1 cellular context compared by ENCODE assay signal in genomic region chr4:8592366-8593267, GRCh38.
TF ChIP-seq lines count a peak whose summit lies in the region.

Gene CPZ, plus strand, starts transcription at chr4:8592765. Its CDS starts 69 bp downstream, at chr4:8592834.

TF ChIP-seq in HepG2, 621 proteins besides CTCF, POLR2A, EP300 and RAD21 (continued from another document):
- TF ChIP-seq ZNF501 (CRISPR knock-in tag; IDR thresholded peaks at IDR 0.05) (no peak), RBFOX2 (IDR thresholded peaks at IDR 0.05; ENCODE audit: low read depth, low read length) (no peak), NCOA2 (CRISPR knock-in tag; IDR thresholded peaks at IDR 0.05) (no peak), AKAP8 (CRISPR knock-in tag; IDR thresholded peaks at IDR 0.05) (no peak), RFXANK (CRISPR knock-in tag; IDR thresholded peaks at IDR 0.05) (no peak), ZNF512B (CRISPR knock-in tag; IDR thresholded peaks at IDR 0.05; ENCODE audit: borderline replicate concordance) (no peak), MYPOP (CRISPR knock-in tag; IDR thresholded peaks at IDR 0.05) (no peak; the same call in 1 of the 2 replicates), HNRNPLL (IDR thresholded peaks at IDR 0.05; ENCODE audit: low read depth, low read length, poor library complexity, severe bottlenecking) (peak; percentile 99), ZBED4 (CRISPR knock-in tag; IDR thresholded peaks at IDR 0.05; ENCODE audit: borderline replicate concordance) (no peak), TBL1XR1 (IDR thresholded peaks at IDR 0.05; ENCODE audit: borderline replicate concordance, low read length, partially characterized antibody) (no peak), GFI1 (CRISPR knock-in tag; IDR thresholded peaks at IDR 0.05; ENCODE audit: borderline replicate concordance) (no peak), ZNF24 (IDR thresholded peaks at IDR 0.05) (no peak), ZBTB8A (CRISPR knock-in tag; IDR thresholded peaks at IDR 0.05; ENCODE audit: borderline replicate concordance, low read depth) (no peak)
- TF ChIP-seq, protein P1, sequence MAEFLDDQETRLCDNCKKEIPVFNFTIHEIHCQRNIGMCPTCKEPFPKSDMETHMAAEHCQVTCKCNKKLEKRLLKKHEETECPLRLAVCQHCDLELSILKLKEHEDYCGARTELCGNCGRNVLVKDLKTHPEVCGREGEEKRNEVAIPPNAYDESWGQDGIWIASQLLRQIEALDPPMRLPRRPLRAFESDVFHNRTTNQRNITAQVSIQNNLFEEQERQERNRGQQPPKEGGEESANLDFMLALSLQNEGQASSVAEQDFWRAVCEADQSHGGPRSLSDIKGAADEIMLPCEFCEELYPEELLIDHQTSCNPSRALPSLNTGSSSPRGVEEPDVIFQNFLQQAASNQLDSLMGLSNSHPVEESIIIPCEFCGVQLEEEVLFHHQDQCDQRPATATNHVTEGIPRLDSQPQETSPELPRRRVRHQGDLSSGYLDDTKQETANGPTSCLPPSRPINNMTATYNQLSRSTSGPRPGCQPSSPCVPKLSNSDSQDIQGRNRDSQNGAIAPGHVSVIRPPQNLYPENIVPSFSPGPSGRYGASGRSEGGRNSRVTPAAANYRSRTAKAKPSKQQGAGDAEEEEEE (CRISPR knock-in tag; IDR thresholded peaks at IDR 0.05; ENCODE audit: borderline replicate concordance) = no peak
- TF ChIP-seq, protein P2, sequence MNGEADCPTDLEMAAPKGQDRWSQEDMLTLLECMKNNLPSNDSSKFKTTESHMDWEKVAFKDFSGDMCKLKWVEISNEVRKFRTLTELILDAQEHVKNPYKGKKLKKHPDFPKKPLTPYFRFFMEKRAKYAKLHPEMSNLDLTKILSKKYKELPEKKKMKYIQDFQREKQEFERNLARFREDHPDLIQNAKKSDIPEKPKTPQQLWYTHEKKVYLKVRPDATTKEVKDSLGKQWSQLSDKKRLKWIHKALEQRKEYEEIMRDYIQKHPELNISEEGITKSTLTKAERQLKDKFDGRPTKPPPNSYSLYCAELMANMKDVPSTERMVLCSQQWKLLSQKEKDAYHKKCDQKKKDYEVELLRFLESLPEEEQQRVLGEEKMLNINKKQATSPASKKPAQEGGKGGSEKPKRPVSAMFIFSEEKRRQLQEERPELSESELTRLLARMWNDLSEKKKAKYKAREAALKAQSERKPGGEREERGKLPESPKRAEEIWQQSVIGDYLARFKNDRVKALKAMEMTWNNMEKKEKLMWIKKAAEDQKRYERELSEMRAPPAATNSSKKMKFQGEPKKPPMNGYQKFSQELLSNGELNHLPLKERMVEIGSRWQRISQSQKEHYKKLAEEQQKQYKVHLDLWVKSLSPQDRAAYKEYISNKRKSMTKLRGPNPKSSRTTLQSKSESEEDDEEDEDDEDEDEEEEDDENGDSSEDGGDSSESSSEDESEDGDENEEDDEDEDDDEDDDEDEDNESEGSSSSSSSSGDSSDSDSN (CRISPR knock-in tag; IDR thresholded peaks at IDR 0.05) = peak; percentile 17; the same call in 1 of the 2 replicates
